Comparison of ENCODE assay signal across 39 cellular contexts in the genomic region with DNA sequence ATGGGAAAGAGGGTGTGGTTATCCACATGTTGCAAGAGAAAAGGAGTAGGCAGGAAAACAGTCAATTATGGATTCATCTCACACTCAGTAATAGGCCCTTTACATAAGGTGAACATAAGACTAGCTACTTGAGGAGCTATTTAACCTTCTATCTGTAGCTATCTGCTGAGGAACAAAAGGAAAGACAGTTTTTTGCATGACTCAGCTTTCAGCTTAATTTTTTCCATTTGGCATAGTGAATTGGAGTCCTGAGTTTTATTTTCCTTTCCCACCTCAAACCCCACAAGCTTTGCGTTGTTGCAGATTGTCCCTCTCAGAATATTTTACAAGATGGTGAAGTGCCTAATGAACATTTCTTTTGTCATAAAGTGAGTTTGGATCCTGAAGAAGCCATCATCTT. TPM values are rescaled to one million over a fixed set of nuclear protein-coding genes. Genes with fewer than 3 reads are reported as not detected.
"Had no signal": no experiment of that assay in that cellular context is flagged by ENCODE, and none has a peak within 500 bp of the region (broad histone marks: within the 10 kb centered on the region; RNA-seq: fewer than 3 reads in every experiment).

No MANE protein-coding gene starts in this region.

- DNase-seq: activated CD4-positive, alpha-beta memory T cell treated with anti-CD3 and anti-CD28 coated beads, Interleukin-2, amount 10 ng/mL, durations not matched to agents 7 days and 5 days; activated CD4-positive, alpha-beta T cell treated with anti-CD3 and anti-CD28 coated beads for 1 hour; activated CD4-positive, alpha-beta T cell treated with anti-CD3 and anti-CD28 coated beads for 36 hours; activated CD4-positive, alpha-beta T cell treated with anti-CD3 and anti-CD28 coated beads for 48 hours; activated CD4-positive, alpha-beta T cell treated with anti-CD3 and anti-CD28 coated beads, Interleukin-2, amount 10 ng/mL, durations not matched to agents 7 days and 5 days; activated CD4-positive, alpha-beta T cell treated with anti-CD3 and anti-CD28 coated beads, Interleukin-2, amount 50 U/mL, for 48 hours; activated CD4-positive, CD25-positive, alpha-beta regulatory T cell; activated CD8-positive, alpha-beta memory T cell treated with anti-CD3 and anti-CD28 coated beads for 24 hours; activated CD8-positive, alpha-beta memory T cell treated with anti-CD3 and anti-CD28 coated beads, Interleukin-2, amount 50 U/mL, for 48 hours; activated CD8-positive, alpha-beta T cell treated with anti-CD3 and anti-CD28 coated beads, Interleukin-2, amount 10 ng/mL, durations not matched to agents 7 days and 5 days; activated effector memory CD4-positive, alpha-beta T cell treated with Interleukin-2 at 50 U/mL for 16 hours; activated gamma-delta T cell; activated naive CD4-positive, alpha-beta T cell treated with anti-CD3 and anti-CD28 coated beads, Interleukin-2, amount 10 ng/mL, durations not matched to agents 7 days and 5 days; activated naive CD4-positive, alpha-beta T cell treated with Interleukin-2 at 50 U/mL for 16 hours; activated naive CD8-positive, alpha-beta T cell treated with anti-CD3 and anti-CD28 coated beads, Interleukin-2, amount 10 ng/mL, durations not matched to agents 7 days and 5 days; activated naive CD8-positive, alpha-beta T cell treated with anti-CD3 and anti-CD28 coated beads, Interleukin-2, amount 50 U/mL, for 24 hours; activated T-cell treated with anti-CD3 and anti-CD28 coated beads, Interleukin-2, amount 50 U/mL, for 24 hours; activated T-cell treated with anti-CD3 and anti-CD28 coated beads, Interleukin-2, amount 50 U/mL, for 48 hours; adrenal gland; amniotic stem cell; aorta; body of pancreas; brain microvascular endothelial cell; cerebellar nuclear complex; T-cell; T-helper 17 cell; T1000; WERI-Rb-1 had no signal

- H3K4me1 ChIP-seq: adrenal gland, breast epithelium had no signal

- ATAC-seq: activated CD4-positive, alpha-beta T cell treated with anti-CD3 and anti-CD28 coated beads for 36 hours; activated CD4-positive, CD25-positive, alpha-beta regulatory T cell treated with anti-CD3 and anti-CD28 coated beads, Interleukin-2, amount 50 U/mL, for 24 hours; activated CD8-positive, alpha-beta memory T cell treated with anti-CD3 and anti-CD28 coated beads, Interleukin-2, amount 10 ng/mL, durations not matched to agents 7 days and 5 days; activated CD8-positive, alpha-beta T cell treated with anti-CD3 and anti-CD28 coated beads, Interleukin-2, amount 10 ng/mL, durations not matched to agents 7 days and 5 days; activated naive CD8-positive, alpha-beta T cell treated with anti-CD3 and anti-CD28 coated beads, Interleukin-2, amount 50 U/mL, for 24 hours; body of pancreas; T-cell; T-helper 17 cell; WTC11 had no signal

- H3K27ac ChIP-seq: adrenal gland, body of pancreas, brain microvascular endothelial cell, breast epithelium, WERI-Rb-1 had no signal

- FAIRE-seq: astrocyte, TTC549 had no signal

- H3K4me3 ChIP-seq: adrenal gland, body of pancreas, breast epithelium had no signal

- H3K36me3 ChIP-seq: adrenal gland, brain microvascular endothelial cell, breast epithelium, WERI-Rb-1 had no signal

- H3K9me3 ChIP-seq: adrenal gland, body of pancreas, breast epithelium had no signal

- H3K27me3 ChIP-seq: adrenal gland, body of pancreas, brain microvascular endothelial cell, breast epithelium had no signal

RNA-seq across cellular contexts. Expression of a gene that starts 32.4 kb away (rescaled TPM):
- total RNA-seq: activated CD8-positive, alpha-beta T cell treated with anti-CD3 and anti-CD28 coated beads, Interleukin-2, amount 10 ng/mL, durations not matched to agents 7 days and 5 days; activated naive CD8-positive, alpha-beta T cell treated with anti-CD3 and anti-CD28 coated beads, Interleukin-2, amount 10 ng/mL, durations not matched to agents 7 days and 5 days; cardiac septum; chondrocyte; T-helper 17 cell had no signal

RNA-seq across cellular contexts. Expression of a gene that starts 39.4 kb away (rescaled TPM):
- total RNA-seq: activated CD4-positive, alpha-beta memory T cell treated with anti-CD3 and anti-CD28 coated beads, Interleukin-2, amount 10 ng/mL, durations not matched to agents 7 days and 5 days; activated CD4-positive, alpha-beta T cell treated with anti-CD3 and anti-CD28 coated beads for 36 hours; activated CD4-positive, alpha-beta T cell treated with anti-CD3 and anti-CD28 coated beads, Interleukin-2, amount 10 ng/mL, durations not matched to agents 7 days and 5 days; activated CD8-positive, alpha-beta memory T cell treated with anti-CD3 and anti-CD28 coated beads, Interleukin-2, amount 10 ng/mL, durations not matched to agents 7 days and 5 days; activated CD8-positive, alpha-beta T cell treated with anti-CD3 and anti-CD28 coated beads, Interleukin-2, amount 10 ng/mL, durations not matched to agents 7 days and 5 days; activated naive CD8-positive, alpha-beta T cell treated with anti-CD3 and anti-CD28 coated beads, Interleukin-2, amount 10 ng/mL, durations not matched to agents 7 days and 5 days; activated T-helper 2 cell treated with anti-CD3 and anti-CD28 coated beads, Interferon-gamma antibody, Interleukin-2, Interleukin-4, amounts not matched to agents 10 μg/mL and 5 μg/mL and 100 μg/mL, durations not matched to agents 14 hours and 24 hours and 36 hours; adrenal gland; astrocyte; body of pancreas; cardiac septum; chondrocyte; T-cell; T-helper 1 cell treated with Interleukin-12 subunit alpha and Interleukin-12 subunit beta and Interleukin-4 antibody, amounts not matched to agents 30 ng/mL and 1 ng/mL, for 36 hours; T-helper 17 cell; T-helper 2 cell treated with Interferon-gamma antibody and Interleukin-4, amounts not matched to agents 100 ng/mL and 5 ng/mL, for 36 hours; WTC11 had no signal
- polyA plus RNA-seq: adrenal gland, aorta had no signal

RNA-seq across cellular contexts. Expression of a gene that starts 57.8 kb away (rescaled TPM):
- total RNA-seq: activated CD4-positive, alpha-beta memory T cell treated with anti-CD3 and anti-CD28 coated beads, Interleukin-2, amount 10 ng/mL, durations not matched to agents 7 days and 5 days; activated CD4-positive, alpha-beta T cell treated with anti-CD3 and anti-CD28 coated beads for 36 hours; activated CD4-positive, alpha-beta T cell treated with anti-CD3 and anti-CD28 coated beads, Interleukin-2, amount 10 ng/mL, durations not matched to agents 7 days and 5 days; activated CD8-positive, alpha-beta memory T cell treated with anti-CD3 and anti-CD28 coated beads, Interleukin-2, amount 10 ng/mL, durations not matched to agents 7 days and 5 days; activated CD8-positive, alpha-beta T cell treated with anti-CD3 and anti-CD28 coated beads, Interleukin-2, amount 10 ng/mL, durations not matched to agents 7 days and 5 days; activated naive CD8-positive, alpha-beta T cell treated with anti-CD3 and anti-CD28 coated beads, Interleukin-2, amount 10 ng/mL, durations not matched to agents 7 days and 5 days; activated T-helper 2 cell treated with anti-CD3 and anti-CD28 coated beads, Interferon-gamma antibody, Interleukin-2, Interleukin-4, amounts not matched to agents 10 μg/mL and 5 μg/mL and 100 μg/mL, durations not matched to agents 14 hours and 24 hours and 36 hours; adrenal gland; aorta; astrocyte; body of pancreas; breast epithelium; cardiac septum; chondrocyte; T-cell; T-helper 1 cell treated with Interleukin-12 subunit alpha and Interleukin-12 subunit beta and Interleukin-4 antibody, amounts not matched to agents 30 ng/mL and 1 ng/mL, for 36 hours; T-helper 17 cell; T-helper 2 cell treated with Interferon-gamma antibody and Interleukin-4, amounts not matched to agents 100 ng/mL and 5 ng/mL, for 36 hours; WTC11 had no signal
- polyA plus RNA-seq: adrenal gland, aorta had no signal
